ENCODE assay signal across 14 cellular contexts in genomic region chr12:66314278-66314677, GRCh38.
"Had no signal": no experiment of that assay in that cellular context is flagged by ENCODE, and none has a peak within 500 bp of the region (broad histone marks: within the 10 kb centered on the region; RNA-seq: fewer than 3 reads in every experiment).

No MANE protein-coding gene starts in this region.

- H3K4me1 ChIP-seq: colonic mucosa, gastroesophageal sphincter, parathyroid adenoma, thyroid gland, uterus had no signal

- H3K79me2 ChIP-seq: parathyroid adenoma had no signal

- H3K9me3 ChIP-seq: colonic mucosa, gastroesophageal sphincter, thyroid gland, uterus had no signal

- H3K4me3 ChIP-seq: colonic mucosa, gastroesophageal sphincter, SK-N-MC, thyroid gland, uterus had no signal

- ATAC-seq: gastroesophageal sphincter, left ventricle myocardium superior had no signal

- H2AFZ ChIP-seq: parathyroid adenoma had no signal

- DNase-seq: activated CD4-positive, alpha-beta T cell treated with anti-CD3 and anti-CD28 coated beads for 1 hour; activated CD8-positive, alpha-beta memory T cell treated with anti-CD3 and anti-CD28 coated beads for 24 hours; activated gamma-delta T cell treated with Interleukin-2 at 50 U/mL for 16 hours; colonic mucosa; kidney; left ventricle myocardium superior; mesendoderm; retina; stimulated activated CD4-positive, alpha-beta T cell treated with anti-CD3 and anti-CD28 coated beads, Interleukin-4, amount 100 ng/mL, for 24 hours; thyroid gland; uterus had no signal

- H3K27me3 ChIP-seq: colonic mucosa, gastroesophageal sphincter, thyroid gland, uterus had no signal

- H3K36me3 ChIP-seq: uterus had no signal

- H3K27ac ChIP-seq: colonic mucosa, gastroesophageal sphincter, parathyroid adenoma, SK-N-MC, thyroid gland, uterus had no signal

- H3K9ac ChIP-seq: parathyroid adenoma had no signal
